In the genomic region with DNA sequence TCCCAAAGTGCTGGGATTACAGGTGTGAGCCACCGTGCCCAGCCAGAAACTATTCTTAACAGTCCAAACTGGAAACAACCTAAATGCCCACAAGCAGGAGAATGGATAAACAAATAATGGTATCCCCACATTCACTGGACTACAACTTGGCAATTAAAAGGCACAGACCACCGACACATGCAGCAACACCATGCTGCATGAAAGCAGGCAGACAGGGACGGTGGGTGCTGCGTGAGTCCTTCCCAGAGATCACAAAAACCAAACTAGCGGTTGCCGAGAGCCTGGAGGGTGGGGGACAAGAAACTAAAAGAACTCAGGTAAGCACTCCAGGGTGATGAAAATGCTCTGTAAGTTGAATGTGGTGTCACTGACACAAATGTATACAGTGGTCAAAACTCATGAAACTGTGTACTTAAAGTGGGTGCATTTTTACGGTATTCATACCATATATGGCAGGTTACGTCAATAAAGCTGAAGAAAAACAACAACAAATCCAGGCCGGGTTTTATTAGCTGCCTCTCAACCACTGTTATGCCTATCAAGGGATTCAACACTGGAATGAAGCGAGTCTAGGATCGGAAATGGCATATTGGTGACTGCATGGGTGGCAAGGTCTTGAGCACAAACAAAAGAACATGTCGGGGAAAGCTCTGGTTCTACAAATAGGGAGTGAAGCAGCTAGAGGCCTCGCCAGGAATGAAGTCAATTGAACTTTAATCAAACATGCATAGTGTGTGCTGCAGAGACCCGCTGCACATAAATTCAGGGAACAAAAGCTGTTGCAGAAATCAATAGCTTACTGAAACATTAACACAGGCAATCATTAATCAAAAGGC, we compare ENCODE assay signal across 10 cellular contexts. TPM values are rescaled to one million over a fixed set of nuclear protein-coding genes. Genes with fewer than 3 reads are reported as not detected.
A peak's percentile ranks its signal among the peaks of the same experiment; 100 is the strongest.
DNase-seq lines count a peak whose midpoint lies in the region; ATAC-seq and TF ChIP-seq lines count a peak whose summit lies in the region.
"Had no signal": no experiment of that assay in that cellular context is flagged by ENCODE, and none has a peak within 500 bp of the region (broad histone marks: within the 10 kb centered on the region; RNA-seq: fewer than 3 reads in every experiment).

No MANE protein-coding gene starts in this region.

- CTCF ChIA-PET in activated CD8-positive, alpha-beta T cell treated with anti-CD3 and anti-CD28 coated beads for 36 hours (lab: Charles Lee) = interaction anchor here (0.8 to 1.7 kb wide), 4 partner anchors 11 to 479 kb away, joined by 3 to 5 read pairs (median 4); no protein-coding TSS in a partner anchor

- POLR2A ChIA-PET in naive thymus-derived CD8-positive, alpha-beta T cell (lab: Charles Lee) = interaction anchor here (1.2 kb wide), 1 partner anchor 11 kb away, joined by 3 read pairs; no protein-coding TSS in a partner anchor
- POLR2A ChIA-PET in activated CD8-positive, alpha-beta T cell treated with anti-CD3 and anti-CD28 coated beads for 36 hours (lab: Charles Lee) = interaction anchor here (0.5 kb wide), 1 partner anchor 378 kb away, joined by 3 read pairs; no protein-coding TSS in a partner anchor

- peaks cover 0 to 49% (median 0%) of the 10 kb centered on the region in 3 donors for H3K36me3 Mint-ChIP-seq in naive thymus-derived CD8-positive, alpha-beta T cell
- peaks cover 1% of the 10 kb centered on the region for H3K36me3 Mint-ChIP-seq in activated CD8-positive, alpha-beta T cell treated with anti-CD3 and anti-CD28 coated beads for 36 hours (ENCODE audit: low read depth)
- H3K36me3 Mint-ChIP-seq in activated naive CD8-positive, alpha-beta T cell treated with anti-CD3 and anti-CD28 coated beads, Interleukin-2, amount 50 U/mL, for 24 hours (ENCODE audit: low read depth) = peaks cover 2% of the 10 kb centered on the region

- DNase-seq in AG08396 (ENCODE audit: low spot score) (peak; percentile 8), NCI-H128 (lab: John Stamatoyannopoulos, UW; ENCODE audit: unreplicated experiment) (peak; percentile 21), left colon (no peak), germinal center (ENCODE audit: low spot score) (no peak)
- DNase-seq in naive thymus-derived CD8-positive, alpha-beta T cell = no peak
- no peak for DNase-seq in activated CD8-positive, alpha-beta T cell treated with anti-CD3 and anti-CD28 coated beads for 36 hours
- DNase-seq in activated naive CD8-positive, alpha-beta T cell treated with anti-CD3 and anti-CD28 coated beads, Interleukin-2, amount 50 U/mL, for 24 hours = no peak
- DNase-seq: DND-41; stimulated activated CD4-positive, alpha-beta T cell treated with anti-CD3 and anti-CD28 coated beads, Interleukin-1b, Interleukin-23, amount 100 ng/mL, for 48 hours had no signal

- TF ChIP-seq CTCF in activated CD8-positive, alpha-beta T cell treated with anti-CD3 and anti-CD28 coated beads for 36 hours (IDR thresholded peaks at IDR 0.05) = no peak

- no peaks in the 10 kb centered on the region for H3K9me3 Mint-ChIP-seq in naive thymus-derived CD8-positive, alpha-beta T cell
- H3K9me3 Mint-ChIP-seq in activated CD8-positive, alpha-beta T cell treated with anti-CD3 and anti-CD28 coated beads for 36 hours = no peaks in the 10 kb centered on the region
- H3K9me3 Mint-ChIP-seq in activated naive CD8-positive, alpha-beta T cell treated with anti-CD3 and anti-CD28 coated beads, Interleukin-2, amount 50 U/mL, for 24 hours = no peaks in the 10 kb centered on the region

- intact Hi-C loops in left colon (cut with DNase I, micrococcal nuclease) = no loop called here
- intact Hi-C loops in activated CD8-positive, alpha-beta T cell treated with anti-CD3 and anti-CD28 coated beads for 36 hours (cut with micrococcal nuclease) = no loop called here

- H3K27ac Mint-ChIP-seq in naive thymus-derived CD8-positive, alpha-beta T cell = peak overlapping the region in 6 of 10 donors; percentile 9 to 61 (median 26)
- no peak overlapping the region for H3K27ac Mint-ChIP-seq in activated CD8-positive, alpha-beta T cell treated with anti-CD3 and anti-CD28 coated beads for 36 hours
- no peak overlapping the region for H3K27ac Mint-ChIP-seq in activated naive CD8-positive, alpha-beta T cell treated with anti-CD3 and anti-CD28 coated beads, Interleukin-2, amount 50 U/mL, for 24 hours

- no peak overlapping the region for H3K4me3 Mint-ChIP-seq in naive thymus-derived CD8-positive, alpha-beta T cell
- H3K4me3 Mint-ChIP-seq in activated CD8-positive, alpha-beta T cell treated with anti-CD3 and anti-CD28 coated beads for 36 hours = no peak overlapping the region
- no peak overlapping the region for H3K4me3 Mint-ChIP-seq in activated naive CD8-positive, alpha-beta T cell treated with anti-CD3 and anti-CD28 coated beads, Interleukin-2, amount 50 U/mL, for 24 hours

- H3K27me3 Mint-ChIP-seq in naive thymus-derived CD8-positive, alpha-beta T cell = no peaks in the 10 kb centered on the region
- H3K27me3 Mint-ChIP-seq in activated CD8-positive, alpha-beta T cell treated with anti-CD3 and anti-CD28 coated beads for 36 hours = no peaks in the 10 kb centered on the region
- H3K27me3 Mint-ChIP-seq in activated naive CD8-positive, alpha-beta T cell treated with anti-CD3 and anti-CD28 coated beads, Interleukin-2, amount 50 U/mL, for 24 hours = no peaks in the 10 kb centered on the region

- no peak for ATAC-seq in naive thymus-derived CD8-positive, alpha-beta T cell
- ATAC-seq in left colon = no peak
- no peak for ATAC-seq in activated CD8-positive, alpha-beta T cell treated with anti-CD3 and anti-CD28 coated beads for 36 hours
- no peak for ATAC-seq in activated naive CD8-positive, alpha-beta T cell treated with anti-CD3 and anti-CD28 coated beads, Interleukin-2, amount 50 U/mL, for 24 hours

- peaks cover 19 to 64% (median 35%) of the 10 kb centered on the region in 4 donors for H3K4me1 Mint-ChIP-seq in naive thymus-derived CD8-positive, alpha-beta T cell
- H3K4me1 Mint-ChIP-seq in activated CD8-positive, alpha-beta T cell treated with anti-CD3 and anti-CD28 coated beads for 36 hours (ENCODE audit: low read depth) = peaks cover 19% of the 10 kb centered on the region
- H3K4me1 Mint-ChIP-seq in activated naive CD8-positive, alpha-beta T cell treated with anti-CD3 and anti-CD28 coated beads, Interleukin-2, amount 50 U/mL, for 24 hours = peaks cover 21% of the 10 kb centered on the region

- peak overlapping the region; percentile 76 for H3K27ac ChIP-seq in cingulate gyrus (ENCODE audit: low read depth, low read length)

RNA-seq across cellular contexts. Expression of a gene that starts 52.4 kb away (rescaled TPM):
- 1 to 10 TPM; 1.2 TPM for total RNA-seq in naive thymus-derived CD8-positive, alpha-beta T cell
- under 1 TPM in 2 of 3 donors, not detected in 1; 0.48 to 0.81 TPM for polyA plus RNA-seq in naive thymus-derived CD8-positive, alpha-beta T cell
- total RNA-seq in left colon = under 1 TPM; 0.70 to 0.73 TPM
- under 1 TPM; 0.16 to 0.56 TPM for total RNA-seq in activated CD8-positive, alpha-beta T cell treated with anti-CD3 and anti-CD28 coated beads for 36 hours

Comparison
In these comparisons a context has a peak if more than half of its experiments do, and no peak if none do; other contexts are left out.
1. DNase-seq: peak in AG08396 (single experiment) and NCI-H128 (single experiment); none in naive thymus-derived CD8-positive, alpha-beta T cell (0 of 10), left colon (0 of 2), activated CD8-positive, alpha-beta T cell treated with anti-CD3 and anti-CD28 coated beads for 36 hours (single experiment), germinal center (single experiment) and activated naive CD8-positive, alpha-beta T cell treated with anti-CD3 and anti-CD28 coated beads, Interleukin-2, amount 50 U/mL, for 24 hours (single experiment).
2. H3K27ac Mint-ChIP-seq: peak in naive thymus-derived CD8-positive, alpha-beta T cell (6 of 10); none in activated CD8-positive, alpha-beta T cell treated with anti-CD3 and anti-CD28 coated beads for 36 hours (single experiment) and activated naive CD8-positive, alpha-beta T cell treated with anti-CD3 and anti-CD28 coated beads, Interleukin-2, amount 50 U/mL, for 24 hours (single experiment).